ENCODE assay signal across 9 cellular contexts in the genomic region with DNA sequence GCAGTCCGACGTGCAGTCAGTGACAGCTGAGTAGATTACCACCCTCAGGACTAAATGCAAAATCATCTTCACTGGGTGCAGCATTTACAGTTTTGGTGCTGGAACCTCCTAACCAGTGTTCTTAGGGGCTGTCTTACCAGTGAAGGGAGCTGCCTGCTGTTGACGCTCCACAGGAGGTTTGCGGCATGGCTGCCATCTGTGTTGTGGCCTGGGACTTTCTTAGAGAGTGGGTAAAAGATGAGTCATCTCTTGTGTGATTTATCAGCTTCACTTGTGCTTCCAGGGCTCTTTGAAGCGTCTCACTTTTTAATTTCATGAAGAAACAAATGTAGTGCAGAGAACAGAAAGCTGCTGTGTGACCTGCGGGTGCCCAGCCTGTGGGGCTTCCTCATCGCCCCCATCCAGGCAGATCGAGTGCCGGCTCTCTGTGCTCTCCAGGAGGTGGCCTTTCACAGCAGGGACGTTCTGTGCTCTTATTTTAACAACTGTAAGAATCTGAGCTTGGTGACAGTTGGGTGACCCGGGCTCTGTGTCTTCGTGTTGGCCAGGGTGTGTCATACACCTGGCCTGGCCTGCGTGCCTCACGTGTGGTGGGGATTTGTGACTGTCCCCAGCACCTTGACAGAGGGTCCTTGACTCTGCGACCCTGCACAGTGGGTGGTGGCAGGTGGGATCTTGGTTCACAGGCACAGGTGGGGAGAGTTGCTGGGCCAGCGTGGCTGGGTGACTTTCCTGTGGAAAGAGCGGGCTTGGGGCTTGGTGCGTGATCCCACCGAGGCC. TPM values are rescaled to one million over a fixed set of nuclear protein-coding genes. Genes with fewer than 3 reads are reported as not detected.
DNase-seq lines count a peak whose midpoint lies in the region; ATAC-seq and TF ChIP-seq lines count a peak whose summit lies in the region.
"Had no signal": no experiment of that assay in that cellular context is flagged by ENCODE, and none has a peak within 500 bp of the region (broad histone marks: within the 10 kb centered on the region; RNA-seq: fewer than 3 reads in every experiment).

No MANE protein-coding gene starts in this region.

- ATAC-seq in HG03280 (IDR thresholded peaks at IDR 0.05; ENCODE audit: unreplicated experiment): peak; percentile 81

- H3K36me3 ChIP-seq in ascending aorta: no peaks in the 10 kb centered on the region

- TF ChIP-seq POLR2A in GM19193 (IDR thresholded peaks at IDR 0.05; ENCODE audit: extremely low read depth, insufficient read depth, insufficient read length): peak; percentile 37

- no peaks in the 10 kb centered on the region for H3K9me3 ChIP-seq in ascending aorta

- no peak for TF ChIP-seq CTCF in ascending aorta (IDR thresholded peaks at IDR 0.05)

- H3K27me3 ChIP-seq in ascending aorta: no peaks in the 10 kb centered on the region

- DNase-seq in AG20443 (ENCODE audit: low spot score) (peak; percentile 90), SIG-M5 (lab: John Stamatoyannopoulos, UW) (peak; percentile 54), inferior parietal cortex (ENCODE audit: extremely low spot score) (peak; percentile 40), ascending aorta (ENCODE audit: low spot score in 2 of 2) (no peak)
- peak; percentile 80 for DNase-seq in activated gamma-delta T cell treated with anti-CD3 and anti-CD28 coated beads, Interleukin-2, amount 50 U/mL, for 16 hours (ENCODE audit: low read depth)
- DNase-seq in stimulated activated CD8-positive, alpha-beta memory T cell treated with anti-CD3 and anti-CD28 coated beads, Interleukin-12 subunit alpha, Interleukin-12 subunit beta, amount 100 ng/mL, for 4 hours (ENCODE audit: low read depth): peak; percentile 74

- no peak overlapping the region for H3K27ac ChIP-seq in ascending aorta
- H3K27ac ChIP-seq: HL-60 had no signal

- H3K4me1 ChIP-seq in ascending aorta: no peaks in the 10 kb centered on the region

- intact Hi-C loops in ascending aorta (cut with DNase I): no loop called here

- no peak overlapping the region for H3K4me3 ChIP-seq in ascending aorta

RNA-seq across cellular contexts. Expression of a gene that starts 24.3 kb away (rescaled TPM):
- not detected for total RNA-seq in ascending aorta

Comparison
In these comparisons a context has a peak if more than half of its experiments do, and no peak if none do; other contexts are left out.
1. DNase-seq: peak in AG20443 (single experiment), SIG-M5 (single experiment), activated gamma-delta T cell treated with anti-CD3 and anti-CD28 coated beads, Interleukin-2, amount 50 U/mL, for 16 hours (single experiment), inferior parietal cortex (single experiment) and stimulated activated CD8-positive, alpha-beta memory T cell treated with anti-CD3 and anti-CD28 coated beads, Interleukin-12 subunit alpha, Interleukin-12 subunit beta, amount 100 ng/mL, for 4 hours (single experiment); none in ascending aorta (0 of 2).